1 cellular context compared by ENCODE assay signal in the genomic region with DNA sequence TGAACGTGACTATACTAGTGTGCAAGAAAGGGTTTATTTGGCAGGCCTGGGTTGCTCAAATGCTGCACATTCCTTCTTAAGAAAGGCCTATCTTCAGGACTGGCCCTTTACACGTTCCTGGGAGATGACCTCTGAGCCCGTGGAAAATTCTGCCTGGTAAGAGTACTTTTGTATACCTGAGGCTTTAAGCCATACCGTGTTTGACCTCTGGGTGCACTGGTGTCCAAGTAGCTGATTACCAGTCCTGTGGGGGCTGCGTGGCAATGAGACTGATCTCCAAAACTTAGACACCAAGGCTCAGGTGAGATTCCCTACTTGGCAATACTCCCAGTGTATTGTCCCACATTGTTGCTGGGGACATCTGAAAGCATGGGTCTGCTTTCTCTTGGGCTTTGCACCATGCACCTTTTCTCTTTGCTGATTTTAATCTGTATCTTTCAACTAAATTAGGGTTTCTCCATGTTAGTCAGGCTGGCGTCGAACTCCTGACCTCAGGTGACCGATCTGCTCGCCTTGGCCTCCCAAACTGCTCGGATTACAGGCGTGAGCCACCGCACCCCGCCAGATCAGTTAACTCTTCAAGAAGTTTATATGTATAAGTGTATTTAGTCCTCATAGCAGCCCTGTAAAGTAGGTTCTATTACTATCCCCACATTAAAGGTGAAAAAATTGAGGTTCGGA.
TF ChIP-seq lines count a peak whose summit lies in the region.

No MANE protein-coding gene starts in this region.

TF ChIP-seq in HepG2, 621 proteins besides CTCF, POLR2A, EP300 and RAD21 (continued from another document and continues in another):
- TF ChIP-seq, protein P1, sequence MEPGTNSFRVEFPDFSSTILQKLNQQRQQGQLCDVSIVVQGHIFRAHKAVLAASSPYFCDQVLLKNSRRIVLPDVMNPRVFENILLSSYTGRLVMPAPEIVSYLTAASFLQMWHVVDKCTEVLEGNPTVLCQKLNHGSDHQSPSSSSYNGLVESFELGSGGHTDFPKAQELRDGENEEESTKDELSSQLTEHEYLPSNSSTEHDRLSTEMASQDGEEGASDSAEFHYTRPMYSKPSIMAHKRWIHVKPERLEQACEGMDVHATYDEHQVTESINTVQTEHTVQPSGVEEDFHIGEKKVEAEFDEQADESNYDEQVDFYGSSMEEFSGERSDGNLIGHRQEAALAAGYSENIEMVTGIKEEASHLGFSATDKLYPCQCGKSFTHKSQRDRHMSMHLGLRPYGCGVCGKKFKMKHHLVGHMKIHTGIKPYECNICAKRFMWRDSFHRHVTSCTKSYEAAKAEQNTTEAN (CRISPR knock-in tag; conservative IDR thresholded peaks at IDR 0.05), result no peak
- TF ChIP-seq NFE2L2 (IDR thresholded peaks at IDR 0.05; ENCODE audit: low read length) (no peak), ZNF101 (CRISPR knock-in tag; IDR thresholded peaks at IDR 0.05; ENCODE audit: borderline replicate concordance, low read depth) (no peak), PHF8 (CRISPR knock-in tag; IDR thresholded peaks at IDR 0.05) (0 out of 2 replicates have a peak, but pooled peaks have one; percentile 23), SP1 (IDR thresholded peaks at IDR 0.05) (no peak), SP1 (CRISPR knock-in tag; IDR thresholded peaks at IDR 0.05) (no peak), KLF9 (CRISPR knock-in tag; IDR thresholded peaks at IDR 0.05; ENCODE audit: low read depth) (no peak), ZNF547 (CRISPR knock-in tag; IDR thresholded peaks at IDR 0.05) (no peak), NRL (CRISPR knock-in tag; IDR thresholded peaks at IDR 0.05; ENCODE audit: borderline replicate concordance) (no peak), ZBTB7B (CRISPR knock-in tag; IDR thresholded peaks at IDR 0.05) (peak; percentile 49; the same call in 1 of the 2 replicates), RNF2 (conservative IDR thresholded peaks at IDR 0.05; ENCODE audit: low read depth) (no peak), ZFP36 (IDR thresholded peaks at IDR 0.05; ENCODE audit: borderline replicate concordance, low read depth, low read length, partially characterized antibody) (no peak), NFIC (IDR thresholded peaks at IDR 0.05; ENCODE audit: low read length) (no peak), AGO2 (optimal IDR thresholded peaks at IDR 0.05; ENCODE audit: low read depth, low read length) (no peak), MIER3 (CRISPR knock-in tag; IDR thresholded peaks at IDR 0.05; ENCODE audit: borderline replicate concordance) (no peak), REPIN1 (CRISPR knock-in tag; IDR thresholded peaks at IDR 0.05; ENCODE audit: borderline replicate concordance, low read depth) (no peak), ZNF33A (CRISPR knock-in tag; IDR thresholded peaks at IDR 0.05; ENCODE audit: borderline replicate concordance) (no peak), ZSCAN25 (CRISPR knock-in tag; IDR thresholded peaks at IDR 0.05) (no peak), ZNF136 (CRISPR knock-in tag; IDR thresholded peaks at IDR 0.05; ENCODE audit: low read depth) (no peak), ZNF225 (CRISPR knock-in tag; IDR thresholded peaks at IDR 0.05) (no peak), SP4 (CRISPR knock-in tag; IDR thresholded peaks at IDR 0.05) (no peak; the same call in 1 of the 2 replicates), ZNF34 (CRISPR knock-in tag; IDR thresholded peaks at IDR 0.05; ENCODE audit: borderline replicate concordance) (no peak), ZNF251 (CRISPR knock-in tag; IDR thresholded peaks at IDR 0.05) (no peak)
- TF ChIP-seq, protein P2, sequence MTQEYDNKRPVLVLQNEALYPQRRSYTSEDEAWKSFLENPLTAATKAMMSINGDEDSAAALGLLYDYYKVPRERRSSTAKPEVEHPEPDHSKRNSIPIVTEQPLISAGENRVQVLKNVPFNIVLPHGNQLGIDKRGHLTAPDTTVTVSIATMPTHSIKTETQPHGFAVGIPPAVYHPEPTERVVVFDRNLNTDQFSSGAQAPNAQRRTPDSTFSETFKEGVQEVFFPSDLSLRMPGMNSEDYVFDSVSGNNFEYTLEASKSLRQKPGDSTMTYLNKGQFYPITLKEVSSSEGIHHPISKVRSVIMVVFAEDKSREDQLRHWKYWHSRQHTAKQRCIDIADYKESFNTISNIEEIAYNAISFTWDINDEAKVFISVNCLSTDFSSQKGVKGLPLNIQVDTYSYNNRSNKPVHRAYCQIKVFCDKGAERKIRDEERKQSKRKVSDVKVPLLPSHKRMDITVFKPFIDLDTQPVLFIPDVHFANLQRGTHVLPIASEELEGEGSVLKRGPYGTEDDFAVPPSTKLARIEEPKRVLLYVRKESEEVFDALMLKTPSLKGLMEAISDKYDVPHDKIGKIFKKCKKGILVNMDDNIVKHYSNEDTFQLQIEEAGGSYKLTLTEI (CRISPR knock-in tag; conservative IDR thresholded peaks at IDR 0.05), result no peak
- TF ChIP-seq, protein P3, sequence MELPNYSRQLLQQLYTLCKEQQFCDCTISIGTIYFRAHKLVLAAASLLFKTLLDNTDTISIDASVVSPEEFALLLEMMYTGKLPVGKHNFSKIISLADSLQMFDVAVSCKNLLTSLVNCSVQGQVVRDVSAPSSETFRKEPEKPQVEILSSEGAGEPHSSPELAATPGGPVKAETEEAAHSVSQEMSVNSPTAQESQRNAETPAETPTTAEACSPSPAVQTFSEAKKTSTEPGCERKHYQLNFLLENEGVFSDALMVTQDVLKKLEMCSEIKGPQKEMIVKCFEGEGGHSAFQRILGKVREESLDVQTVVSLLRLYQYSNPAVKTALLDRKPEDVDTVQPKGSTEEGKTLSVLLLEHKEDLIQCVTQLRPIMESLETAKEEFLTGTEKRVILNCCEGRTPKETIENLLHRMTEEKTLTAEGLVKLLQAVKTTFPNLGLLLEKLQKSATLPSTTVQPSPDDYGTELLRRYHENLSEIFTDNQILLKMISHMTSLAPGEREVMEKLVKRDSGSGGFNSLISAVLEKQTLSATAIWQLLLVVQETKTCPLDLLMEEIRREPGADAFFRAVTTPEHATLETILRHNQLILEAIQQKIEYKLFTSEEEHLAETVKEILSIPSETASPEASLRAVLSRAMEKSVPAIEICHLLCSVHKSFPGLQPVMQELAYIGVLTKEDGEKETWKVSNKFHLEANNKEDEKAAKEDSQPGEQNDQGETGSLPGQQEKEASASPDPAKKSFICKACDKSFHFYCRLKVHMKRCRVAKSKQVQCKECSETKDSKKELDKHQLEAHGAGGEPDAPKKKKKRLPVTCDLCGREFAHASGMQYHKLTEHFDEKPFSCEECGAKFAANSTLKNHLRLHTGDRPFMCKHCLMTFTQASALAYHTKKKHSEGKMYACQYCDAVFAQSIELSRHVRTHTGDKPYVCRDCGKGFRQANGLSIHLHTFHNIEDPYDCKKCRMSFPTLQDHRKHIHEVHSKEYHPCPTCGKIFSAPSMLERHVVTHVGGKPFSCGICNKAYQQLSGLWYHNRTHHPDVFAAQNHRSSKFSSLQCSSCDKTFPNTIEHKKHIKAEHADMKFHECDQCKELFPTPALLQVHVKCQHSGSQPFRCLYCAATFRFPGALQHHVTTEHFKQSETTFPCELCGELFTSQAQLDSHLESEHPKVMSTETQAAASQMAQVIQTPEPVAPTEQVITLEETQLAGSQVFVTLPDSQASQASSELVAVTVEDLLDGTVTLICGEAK (IDR thresholded peaks at IDR 0.05), result no peak
- TF ChIP-seq, protein P3 (CRISPR knock-in tag; IDR thresholded peaks at IDR 0.05), result no peak
- TF ChIP-seq, protein P4, sequence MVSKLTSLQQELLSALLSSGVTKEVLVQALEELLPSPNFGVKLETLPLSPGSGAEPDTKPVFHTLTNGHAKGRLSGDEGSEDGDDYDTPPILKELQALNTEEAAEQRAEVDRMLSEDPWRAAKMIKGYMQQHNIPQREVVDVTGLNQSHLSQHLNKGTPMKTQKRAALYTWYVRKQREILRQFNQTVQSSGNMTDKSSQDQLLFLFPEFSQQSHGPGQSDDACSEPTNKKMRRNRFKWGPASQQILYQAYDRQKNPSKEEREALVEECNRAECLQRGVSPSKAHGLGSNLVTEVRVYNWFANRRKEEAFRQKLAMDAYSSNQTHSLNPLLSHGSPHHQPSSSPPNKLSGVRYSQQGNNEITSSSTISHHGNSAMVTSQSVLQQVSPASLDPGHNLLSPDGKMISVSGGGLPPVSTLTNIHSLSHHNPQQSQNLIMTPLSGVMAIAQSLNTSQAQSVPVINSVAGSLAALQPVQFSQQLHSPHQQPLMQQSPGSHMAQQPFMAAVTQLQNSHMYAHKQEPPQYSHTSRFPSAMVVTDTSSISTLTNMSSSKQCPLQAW (CRISPR knock-in tag; IDR thresholded peaks at IDR 0.05), result 0 out of 2 replicates have a peak, but pooled peaks have one; percentile 25
- TF ChIP-seq, protein P5, sequence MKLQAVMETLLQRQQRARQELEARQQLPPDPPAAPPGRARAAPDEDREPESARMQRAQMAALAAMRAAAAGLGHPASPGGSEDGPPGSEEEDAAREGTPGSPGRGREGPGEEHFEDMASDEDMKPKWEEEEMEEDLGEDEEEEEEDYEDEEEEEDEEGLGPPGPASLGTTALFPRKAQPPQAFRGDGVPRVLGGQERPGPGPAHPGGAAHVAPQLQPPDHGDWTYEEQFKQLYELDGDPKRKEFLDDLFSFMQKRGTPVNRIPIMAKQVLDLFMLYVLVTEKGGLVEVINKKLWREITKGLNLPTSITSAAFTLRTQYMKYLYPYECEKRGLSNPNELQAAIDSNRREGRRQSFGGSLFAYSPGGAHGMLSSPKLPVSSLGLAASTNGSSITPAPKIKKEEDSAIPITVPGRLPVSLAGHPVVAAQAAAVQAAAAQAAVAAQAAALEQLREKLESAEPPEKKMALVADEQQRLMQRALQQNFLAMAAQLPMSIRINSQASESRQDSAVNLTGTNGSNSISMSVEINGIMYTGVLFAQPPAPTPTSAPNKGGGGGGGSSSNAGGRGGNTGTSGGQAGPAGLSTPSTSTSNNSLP (IDR thresholded peaks at IDR 0.05; ENCODE audit: low read depth, low read length), result no peak
- TF ChIP-seq, protein P6, sequence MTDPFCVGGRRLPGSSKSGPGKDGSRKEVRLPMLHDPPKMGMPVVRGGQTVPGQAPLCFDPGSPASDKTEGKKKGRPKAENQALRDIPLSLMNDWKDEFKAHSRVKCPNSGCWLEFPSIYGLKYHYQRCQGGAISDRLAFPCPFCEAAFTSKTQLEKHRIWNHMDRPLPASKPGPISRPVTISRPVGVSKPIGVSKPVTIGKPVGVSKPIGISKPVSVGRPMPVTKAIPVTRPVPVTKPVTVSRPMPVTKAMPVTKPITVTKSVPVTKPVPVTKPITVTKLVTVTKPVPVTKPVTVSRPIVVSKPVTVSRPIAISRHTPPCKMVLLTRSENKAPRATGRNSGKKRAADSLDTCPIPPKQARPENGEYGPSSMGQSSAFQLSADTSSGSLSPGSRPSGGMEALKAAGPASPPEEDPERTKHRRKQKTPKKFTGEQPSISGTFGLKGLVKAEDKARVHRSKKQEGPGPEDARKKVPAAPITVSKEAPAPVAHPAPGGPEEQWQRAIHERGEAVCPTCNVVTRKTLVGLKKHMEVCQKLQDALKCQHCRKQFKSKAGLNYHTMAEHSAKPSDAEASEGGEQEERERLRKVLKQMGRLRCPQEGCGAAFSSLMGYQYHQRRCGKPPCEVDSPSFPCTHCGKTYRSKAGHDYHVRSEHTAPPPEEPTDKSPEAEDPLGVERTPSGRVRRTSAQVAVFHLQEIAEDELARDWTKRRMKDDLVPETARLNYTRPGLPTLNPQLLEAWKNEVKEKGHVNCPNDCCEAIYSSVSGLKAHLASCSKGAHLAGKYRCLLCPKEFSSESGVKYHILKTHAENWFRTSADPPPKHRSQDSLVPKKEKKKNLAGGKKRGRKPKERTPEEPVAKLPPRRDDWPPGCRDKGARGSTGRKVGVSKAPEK (CRISPR knock-in tag; IDR thresholded peaks at IDR 0.05; ENCODE audit: borderline replicate concordance), result no peak
- TF ChIP-seq, protein P7, sequence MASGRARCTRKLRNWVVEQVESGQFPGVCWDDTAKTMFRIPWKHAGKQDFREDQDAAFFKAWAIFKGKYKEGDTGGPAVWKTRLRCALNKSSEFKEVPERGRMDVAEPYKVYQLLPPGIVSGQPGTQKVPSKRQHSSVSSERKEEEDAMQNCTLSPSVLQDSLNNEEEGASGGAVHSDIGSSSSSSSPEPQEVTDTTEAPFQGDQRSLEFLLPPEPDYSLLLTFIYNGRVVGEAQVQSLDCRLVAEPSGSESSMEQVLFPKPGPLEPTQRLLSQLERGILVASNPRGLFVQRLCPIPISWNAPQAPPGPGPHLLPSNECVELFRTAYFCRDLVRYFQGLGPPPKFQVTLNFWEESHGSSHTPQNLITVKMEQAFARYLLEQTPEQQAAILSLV (CRISPR knock-in tag; IDR thresholded peaks at IDR 0.05; ENCODE audit: borderline replicate concordance), result no peak
- TF ChIP-seq, protein P8, sequence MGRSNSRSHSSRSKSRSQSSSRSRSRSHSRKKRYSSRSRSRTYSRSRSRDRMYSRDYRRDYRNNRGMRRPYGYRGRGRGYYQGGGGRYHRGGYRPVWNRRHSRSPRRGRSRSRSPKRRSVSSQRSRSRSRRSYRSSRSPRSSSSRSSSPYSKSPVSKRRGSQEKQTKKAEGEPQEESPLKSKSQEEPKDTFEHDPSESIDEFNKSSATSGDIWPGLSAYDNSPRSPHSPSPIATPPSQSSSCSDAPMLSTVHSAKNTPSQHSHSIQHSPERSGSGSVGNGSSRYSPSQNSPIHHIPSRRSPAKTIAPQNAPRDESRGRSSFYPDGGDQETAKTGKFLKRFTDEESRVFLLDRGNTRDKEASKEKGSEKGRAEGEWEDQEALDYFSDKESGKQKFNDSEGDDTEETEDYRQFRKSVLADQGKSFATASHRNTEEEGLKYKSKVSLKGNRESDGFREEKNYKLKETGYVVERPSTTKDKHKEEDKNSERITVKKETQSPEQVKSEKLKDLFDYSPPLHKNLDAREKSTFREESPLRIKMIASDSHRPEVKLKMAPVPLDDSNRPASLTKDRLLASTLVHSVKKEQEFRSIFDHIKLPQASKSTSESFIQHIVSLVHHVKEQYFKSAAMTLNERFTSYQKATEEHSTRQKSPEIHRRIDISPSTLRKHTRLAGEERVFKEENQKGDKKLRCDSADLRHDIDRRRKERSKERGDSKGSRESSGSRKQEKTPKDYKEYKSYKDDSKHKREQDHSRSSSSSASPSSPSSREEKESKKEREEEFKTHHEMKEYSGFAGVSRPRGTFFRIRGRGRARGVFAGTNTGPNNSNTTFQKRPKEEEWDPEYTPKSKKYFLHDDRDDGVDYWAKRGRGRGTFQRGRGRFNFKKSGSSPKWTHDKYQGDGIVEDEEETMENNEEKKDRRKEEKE (IDR thresholded peaks at IDR 0.05), result no peak
